29 cellular contexts compared by ENCODE assay signal in the genomic region with DNA sequence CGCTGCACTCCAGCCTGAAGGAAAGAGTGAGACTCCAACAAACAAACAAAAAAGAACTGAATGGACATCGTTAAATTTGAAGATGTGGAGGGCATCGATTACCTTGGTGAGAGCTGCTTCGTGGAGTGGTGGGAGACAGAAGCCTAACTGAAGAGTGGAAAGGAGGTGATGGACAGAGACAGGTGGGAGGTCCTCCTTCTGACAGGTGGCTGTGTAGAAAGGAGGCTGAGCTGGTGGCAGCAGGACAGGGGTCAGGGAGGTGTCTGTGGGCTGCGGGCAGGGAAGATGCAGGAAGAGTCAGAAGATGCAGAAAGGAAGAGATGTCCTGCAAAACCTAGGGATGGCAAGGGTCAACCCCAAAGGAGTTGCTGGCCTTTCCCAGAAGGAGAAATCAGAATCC.
"Had no signal": no experiment of that assay in that cellular context is flagged by ENCODE, and none has a peak within 500 bp of the region (broad histone marks: within the 10 kb centered on the region; RNA-seq: fewer than 3 reads in every experiment).

No MANE protein-coding gene starts in this region.

- H3K4me1 ChIP-seq: adrenal gland, body of pancreas, breast epithelium had no signal

- H3K4me3 ChIP-seq: adrenal gland, body of pancreas, breast epithelium had no signal

- H3K27me3 ChIP-seq: adrenal gland, body of pancreas, breast epithelium had no signal

- H3K27ac ChIP-seq: adrenal gland, body of pancreas, brain microvascular endothelial cell, breast epithelium, VCaP had no signal

- H3K36me3 ChIP-seq: adrenal gland, brain microvascular endothelial cell, breast epithelium had no signal

- H3K9me3 ChIP-seq: adrenal gland, body of pancreas, breast epithelium had no signal

- DNase-seq: activated B cell treated with CpG ODN at 0.5 μM for 24 hours; activated CD4-positive, alpha-beta memory T cell treated with anti-CD3 and anti-CD28 coated beads for 36 hours; activated CD4-positive, alpha-beta T cell treated with anti-CD3 and anti-CD28 coated beads for 4 hours; activated CD4-positive, alpha-beta T cell treated with anti-CD3 and anti-CD28 coated beads, Interleukin-2, amount 10 ng/mL, durations not matched to agents 24 days and 14 days; activated CD4-positive, alpha-beta T cell treated with anti-CD3 and anti-CD28 coated beads, Interleukin-2, amount 50 U/mL, for 1 hour; activated CD4-positive, alpha-beta T cell treated with anti-CD3 and anti-CD28 coated beads, Interleukin-2, amount 50 U/mL, for 4 hours; activated CD4-positive, CD25-positive, alpha-beta regulatory T cell treated with anti-CD3 and anti-CD28 coated beads, Interleukin-2, amount 50 U/mL, for 72 hours; activated CD8-positive, alpha-beta memory T cell treated with anti-CD3 and anti-CD28 coated beads, Interleukin-2, amount 50 U/mL, for 4 hours; activated CD8-positive, alpha-beta T cell treated with anti-CD3 and anti-CD28 coated beads for 36 hours; activated effector memory CD4-positive, alpha-beta T cell treated with anti-CD3 and anti-CD28 coated beads, Interleukin-2, amount 50 U/mL, for 16 hours; activated gamma-delta T cell treated with Interleukin-2 at 50 U/mL for 16 hours; activated naive CD4-positive, alpha-beta T cell; activated naive CD4-positive, alpha-beta T cell treated with anti-CD3 and anti-CD28 coated beads, Interleukin-2, amount 10 ng/mL, durations not matched to agents 7 days and 5 days; activated naive CD8-positive, alpha-beta T cell treated with anti-CD3 and anti-CD28 coated beads for 36 hours; activated T-cell treated with anti-CD3 and anti-CD28 coated beads for 4 hours; activated T-cell treated with anti-CD3 and anti-CD28 coated beads, Interleukin-2, amount 50 U/mL, for 1 hour; activated T-cell treated with anti-CD3 and anti-CD28 coated beads, Interleukin-2, amount 50 U/mL, for 4 hours; activated T-cell treated with anti-CD3 and anti-CD28 coated beads, Interleukin-2, amount 50 U/mL, for 72 hours; adrenal gland; amniotic stem cell; aorta; body of pancreas; brain microvascular endothelial cell; central memory CD4-positive, alpha-beta T cell; T-helper 1 cell; T-helper 2 cell; T-helper 9 cell had no signal
